8 cellular contexts compared by ENCODE assay signal in genomic region chr3:197002701-197003454, GRCh38. TPM values are rescaled to one million over a fixed set of nuclear protein-coding genes. Genes with fewer than 3 reads are reported as not detected.
DNase-seq lines count a peak whose midpoint lies in the region; ATAC-seq and TF ChIP-seq lines count a peak whose summit lies in the region.

No MANE protein-coding gene starts in this region.

- no peaks in the 10 kb centered on the region for H3K36me3 Mint-ChIP-seq in CD8-positive, alpha-beta T cell
- H3K36me3 Mint-ChIP-seq in activated T-cell treated with anti-CD3 and anti-CD28 coated beads, Interleukin-2, amount 50 U/mL, for 24 hours (ENCODE audit: low read depth), result no peaks in the 10 kb centered on the region
- no peaks in the 10 kb centered on the region for H3K36me3 Mint-ChIP-seq in naive B cell
- H3K36me3 Mint-ChIP-seq in stimulated activated memory B cell treated with anti-CD40 and anti-IgM and Interleukin-4, amounts not matched to agents 10 μg/mL and 1 μg/mL and 100 μg/mL, for 72 hours, result peaks cover 14% of the 10 kb centered on the region

- no peaks in the 10 kb centered on the region for H3K36me3 ChIP-seq in CD8-positive, alpha-beta T cell (ENCODE audit: insufficient read depth, low read length)
- H3K36me3 ChIP-seq in esophagus squamous epithelium, result no peaks in the 10 kb centered on the region

- no peaks in the 10 kb centered on the region for H3K9me3 ChIP-seq in CD8-positive, alpha-beta T cell (ENCODE audit: low read length)
- no peaks in the 10 kb centered on the region for H3K9me3 ChIP-seq in esophagus squamous epithelium

- H3K9me3 Mint-ChIP-seq in CD8-positive, alpha-beta T cell, result no peaks in the 10 kb centered on the region
- H3K9me3 Mint-ChIP-seq in activated T-cell treated with anti-CD3 and anti-CD28 coated beads, Interleukin-2, amount 50 U/mL, for 24 hours, result no peaks in the 10 kb centered on the region
- H3K9me3 Mint-ChIP-seq in naive B cell, result no peaks in the 10 kb centered on the region
- no peaks in the 10 kb centered on the region for H3K9me3 Mint-ChIP-seq in stimulated activated memory B cell treated with anti-CD40 and anti-IgM and Interleukin-4, amounts not matched to agents 10 μg/mL and 1 μg/mL and 100 μg/mL, for 72 hours

- TF ChIP-seq POLR2A in esophagus squamous epithelium (IDR thresholded peaks at IDR 0.05), result no peak

- intact Hi-C loops in CD8-positive, alpha-beta T cell (cut with DNase I, micrococcal nuclease), result loop anchor here (1.0 to 10.0 kb wide), 5 partner anchors 26 to 512 kb away; partner anchors contain the start of genes MELTF (in 2 of the 2), NCBP2 (in 1 of the 2) and SENP5 (in 1 of the 2)
- intact Hi-C loops in esophagus squamous epithelium (cut with DNase I), result loop anchor here (10.0 kb wide), 1 partner anchor 192 kb away; no protein-coding TSS in a partner anchor

- WGBS in esophagus squamous epithelium, 2 donors, result 0% methylated on average over 2 of the region's 113 CpGs; no CpG with 5 or more reads in 1 of the 2 donors

- H3K27ac ChIP-seq in CD8-positive, alpha-beta T cell (ENCODE audit: low read depth, low read length), result no peak overlapping the region
- peak overlapping the region; percentile 82 to 93 (median 92) for H3K27ac ChIP-seq in esophagus squamous epithelium

- H3K4me1 Mint-ChIP-seq in CD8-positive, alpha-beta T cell (ENCODE audit: low read depth), result peaks cover 12% of the 10 kb centered on the region
- H3K4me1 Mint-ChIP-seq in activated T-cell treated with anti-CD3 and anti-CD28 coated beads, Interleukin-2, amount 50 U/mL, for 24 hours (ENCODE audit: low read depth), result peaks cover 10% of the 10 kb centered on the region
- peaks cover 5 to 14% (median 12%) of the 10 kb centered on the region in 3 donors for H3K4me1 Mint-ChIP-seq in naive B cell
- peaks cover 25% of the 10 kb centered on the region for H3K4me1 Mint-ChIP-seq in stimulated activated memory B cell treated with anti-CD40 and anti-IgM and Interleukin-4, amounts not matched to agents 10 μg/mL and 1 μg/mL and 100 μg/mL, for 72 hours

- H3K4me3 ChIP-seq in CD8-positive, alpha-beta T cell (ENCODE audit: low read depth, low read length), result peak overlapping the region; percentile 41
- H3K4me3 ChIP-seq in esophagus squamous epithelium, result peak overlapping the region; percentile 57 to 80 (median 68)

- H3K27me3 Mint-ChIP-seq in CD8-positive, alpha-beta T cell (ENCODE audit: low read depth), result no peaks in the 10 kb centered on the region
- H3K27me3 Mint-ChIP-seq in activated T-cell treated with anti-CD3 and anti-CD28 coated beads, Interleukin-2, amount 50 U/mL, for 24 hours, result no peaks in the 10 kb centered on the region
- peaks cover 13 to 21% (median 14%) of the 10 kb centered on the region in 3 donors for H3K27me3 Mint-ChIP-seq in naive B cell
- H3K27me3 Mint-ChIP-seq in stimulated activated memory B cell treated with anti-CD40 and anti-IgM and Interleukin-4, amounts not matched to agents 10 μg/mL and 1 μg/mL and 100 μg/mL, for 72 hours, result peaks cover 21% of the 10 kb centered on the region

- peak; percentile 47 for TF ChIP-seq CTCF in CD8-positive, alpha-beta T cell (IDR thresholded peaks at IDR 0.05)
- peak; percentile 64 to 88 (median 76) for TF ChIP-seq CTCF in esophagus squamous epithelium (IDR thresholded peaks at IDR 0.05)

- CTCF ChIA-PET in CD8-positive, alpha-beta T cell (lab: Charles Lee), result interaction anchor here (0.7 to 1.8 kb wide), 10 partner anchors 9 to 451 kb away, joined by 3 to 7 read pairs (median 3); no protein-coding TSS in a partner anchor

- peak; percentile 82 for ATAC-seq in CD8-positive, alpha-beta T cell
- ATAC-seq in GM19351 (IDR thresholded peaks at IDR 0.05; ENCODE audit: unreplicated experiment) (peak; percentile 66), HG03460 (IDR thresholded peaks at IDR 0.05; ENCODE audit: unreplicated experiment) (peak; percentile 72), naive B cell (ENCODE audit: low read depth in 2 of 2) (peak; percentile 79 to 81)
- peak; percentile 87 for ATAC-seq in stimulated activated memory B cell treated with anti-CD40 and anti-IgM and Interleukin-4, amounts not matched to agents 10 μg/mL and 1 μg/mL and 100 μg/mL, for 72 hours

- peak; percentile 49 to 86 (median 72) for DNase-seq in CD8-positive, alpha-beta T cell
- DNase-seq in NK-92 treated with Interleukin-12 subunit alpha and Interleukin-12 subunit beta, amount 100 ng/mL, for 24 hours (lab: John Stamatoyannopoulos, UW), result peak; percentile 78
- DNase-seq in activated T-cell treated with anti-CD3 and anti-CD28 coated beads, Interleukin-2, amount 50 U/mL, for 24 hours, result peak; percentile 89
- no peak for DNase-seq in esophagus squamous epithelium (lab: John Stamatoyannopoulos, UW)
- DNase-seq in naive B cell, result peak; percentile 79

- H3K27ac Mint-ChIP-seq in CD8-positive, alpha-beta T cell, result no peak overlapping the region
- H3K27ac Mint-ChIP-seq in activated T-cell treated with anti-CD3 and anti-CD28 coated beads, Interleukin-2, amount 50 U/mL, for 24 hours, result no peak overlapping the region
- H3K27ac Mint-ChIP-seq in naive B cell, result peak overlapping the region in 1 of 6 donors; percentile 75
- peak overlapping the region; percentile 76 for H3K27ac Mint-ChIP-seq in stimulated activated memory B cell treated with anti-CD40 and anti-IgM and Interleukin-4, amounts not matched to agents 10 μg/mL and 1 μg/mL and 100 μg/mL, for 72 hours

- H3K4me3 Mint-ChIP-seq in CD8-positive, alpha-beta T cell, result no peak overlapping the region
- H3K4me3 Mint-ChIP-seq in activated T-cell treated with anti-CD3 and anti-CD28 coated beads, Interleukin-2, amount 50 U/mL, for 24 hours, result no peak overlapping the region
- H3K4me3 Mint-ChIP-seq in naive B cell, result peak overlapping the region in 3 of 8 donors; percentile 40 to 78 (median 77)
- H3K4me3 Mint-ChIP-seq in stimulated activated memory B cell treated with anti-CD40 and anti-IgM and Interleukin-4, amounts not matched to agents 10 μg/mL and 1 μg/mL and 100 μg/mL, for 72 hours, result no peak overlapping the region

- POLR2A ChIA-PET in CD8-positive, alpha-beta T cell (lab: Charles Lee), result no interaction called here

- no peaks in the 10 kb centered on the region for H3K27me3 ChIP-seq in CD8-positive, alpha-beta T cell (ENCODE audit: insufficient read depth, low read length)
- no peaks in the 10 kb centered on the region for H3K27me3 ChIP-seq in esophagus squamous epithelium

- peaks cover 8% of the 10 kb centered on the region for H3K4me1 ChIP-seq in CD8-positive, alpha-beta T cell (ENCODE audit: insufficient read depth, low read length)
- H3K4me1 ChIP-seq in esophagus squamous epithelium, result peaks cover 0 to 28% (median 9%) of the 10 kb centered on the region in 3 donors

RNA-seq across cellular contexts. Expression of gene MELTF, which starts 26.7 kb away (rescaled TPM):
- total RNA-seq in CD8-positive, alpha-beta T cell, result under 1 TPM; 0.69 to 0.87 TPM
- total RNA-seq in esophagus squamous epithelium, result 1 to 10 TPM; 3.2 to 5.9 (median 3.9) TPM
- polyA plus RNA-seq in naive B cell (ENCODE audit: low read depth in 6 of 6), result under 1 TPM in 1 of 6 donors, not detected in 5; 0.61 TPM

RNA-seq across cellular contexts. Expression of gene PIGZ, which starts 34.2 kb away (rescaled TPM):
- total RNA-seq in CD8-positive, alpha-beta T cell, result not detected
- total RNA-seq in esophagus squamous epithelium, result 1 to 10 TPM; 3.4 to 8.8 (median 5.4) TPM
- 1 to 10 TPM in 3 of 6 donors, under 1 TPM in 2, not detected in 1; 0.45 to 2.6 (median 1.1) TPM for polyA plus RNA-seq in naive B cell (ENCODE audit: low read depth in 6 of 6)
